ENCODE assay signal across 9 cellular contexts in genomic region chr21:42746593-42747266, GRCh38.
A peak's percentile ranks its signal among the peaks of the same experiment; 100 is the strongest.
DNase-seq lines count a peak whose midpoint lies in the region; ATAC-seq, FAIRE-seq and TF ChIP-seq lines count a peak whose summit lies in the region.
"Had no signal": no experiment of that assay in that cellular context is flagged by ENCODE, and none has a peak within 500 bp of the region (broad histone marks: within the 10 kb centered on the region; RNA-seq: fewer than 3 reads in every experiment).

No MANE protein-coding gene starts in this region.

- no peak overlapping the region for H3K9ac ChIP-seq in astrocyte (ENCODE audit: low read length)

- H3K27me3 Mint-ChIP-seq in astrocyte (ENCODE audit: low read depth, unreplicated experiment) (peaks cover 44% of the 10 kb centered on the region), neural crest cell (ENCODE audit: low read depth) (no peaks in the 10 kb centered on the region)

- ATAC-seq in GM18498 (IDR thresholded peaks at IDR 0.05; ENCODE audit: unreplicated experiment) (no peak), GM18909 (IDR thresholded peaks at IDR 0.05; ENCODE audit: poor library complexity, unreplicated experiment) (no peak), HG03442 (IDR thresholded peaks at IDR 0.05; ENCODE audit: unreplicated experiment) (no peak)

- H4K20me1 ChIP-seq in astrocyte (ENCODE audit: insufficient read depth, low read length) = no peaks in the 10 kb centered on the region

- TF ChIP-seq CTCF in astrocyte (IDR thresholded peaks at IDR 0.05; ENCODE audit: insufficient read depth, low read depth, low read length) (no peak), neural crest cell (conservative IDR thresholded peaks at IDR 0.05) (no peak)

- peak; percentile 54 for DNase-seq in Ammon's horn (ENCODE audit: low spot score)
- peak; percentile 45 for DNase-seq in UCSD-AML1 (lab: John Stamatoyannopoulos, UW; ENCODE audit: unreplicated experiment)
- no peak for DNase-seq in astrocyte (ENCODE audit: low read depth)
- DNase-seq in neural crest cell (ENCODE audit: low read depth, low spot score) = no peak
- DNase-seq in T1000 (lab: John Stamatoyannopoulos, UW) = no peak
- DNase-seq: PC-9 had no signal

- no peaks in the 10 kb centered on the region for H3K36me3 ChIP-seq in astrocyte (ENCODE audit: insufficient read depth, low read length)

- H3K4me1 Mint-ChIP-seq in astrocyte (ENCODE audit: low read depth, unreplicated experiment) (no peaks in the 10 kb centered on the region), neural crest cell (peaks cover 17% of the 10 kb centered on the region)

- H3K4me3 Mint-ChIP-seq in astrocyte (ENCODE audit: unreplicated experiment) = peak overlapping the region; percentile 45
- H3K4me3 Mint-ChIP-seq in neural crest cell = no peak overlapping the region

- H3K4me2 ChIP-seq in astrocyte (ENCODE audit: low read length) = no peak overlapping the region
- H3K4me2 ChIP-seq: PC-9 had no signal

- H3K4me3 ChIP-seq in astrocyte (ENCODE audit: insufficient read depth, low read depth, low read length) = no peak overlapping the region
- H3K4me3 ChIP-seq: PC-9 had no signal

- peaks cover 9% of the 10 kb centered on the region for H3K36me3 Mint-ChIP-seq in astrocyte (ENCODE audit: low read depth, unreplicated experiment)
- H3K36me3 Mint-ChIP-seq in neural crest cell (ENCODE audit: low read depth) = no peaks in the 10 kb centered on the region

- H3K27me3 ChIP-seq in astrocyte (ENCODE audit: insufficient read depth, low read length) = peaks cover 31% of the 10 kb centered on the region

- no peaks in the 10 kb centered on the region for H3K79me2 ChIP-seq in astrocyte (ENCODE audit: insufficient read depth, low read length)

- H3K9me3 ChIP-seq in astrocyte (ENCODE audit: insufficient read depth, low read depth, low read length) = no peaks in the 10 kb centered on the region

- no peak for FAIRE-seq in astrocyte (lab: Jason Lieb, UNC)

- no peaks in the 10 kb centered on the region for H3K4me1 ChIP-seq in astrocyte (ENCODE audit: insufficient read depth, low read length)

- H3K27ac Mint-ChIP-seq in astrocyte (ENCODE audit: unreplicated experiment) (no peak overlapping the region), neural crest cell (ENCODE audit: unreplicated experiment) (peak overlapping the region; percentile 87)

- no peak overlapping the region for H3K27ac ChIP-seq in astrocyte (ENCODE audit: low read depth, low read length)
- H3K27ac ChIP-seq: PC-9 had no signal

- H3K9me3 Mint-ChIP-seq in astrocyte (ENCODE audit: unreplicated experiment) (no peaks in the 10 kb centered on the region), neural crest cell (no peaks in the 10 kb centered on the region)

- no peak overlapping the region for H2AFZ ChIP-seq in astrocyte (ENCODE audit: low read depth, low read length)
- H2AFZ ChIP-seq: PC-9 had no signal

Comparison
In these comparisons a context has a peak if more than half of its experiments do, and no peak if none do; other contexts are left out.
1. DNase-seq: peak in Ammon's horn (single experiment) and UCSD-AML1 (single experiment); none in astrocyte (single experiment), neural crest cell (single experiment) and T1000 (single experiment).